1 cellular context compared by ENCODE assay signal in genomic region chr7:124269774-124270173, GRCh38.
TF ChIP-seq lines count a peak whose summit lies in the region.

No MANE protein-coding gene starts in this region.

TF ChIP-seq in K562, 482 proteins besides CTCF, POLR2A, EP300 and RAD21 (continued from another document):
- TF ChIP-seq TCF7L2 (IDR thresholded peaks at IDR 0.05; ENCODE audit: low read depth, low read length) (no peak), HDAC1 (IDR thresholded peaks at IDR 0.05) (no peak), ZSCAN32 (CRISPR knock-in tag; IDR thresholded peaks at IDR 0.05) (no peak), TRIM28 (IDR thresholded peaks at IDR 0.05) (no peak), CXXC5 (CRISPR knock-in tag; IDR thresholded peaks at IDR 0.05) (0 out of 2 replicates have a peak, but pooled peaks have one; percentile 25)
- TF ChIP-seq, protein P1, sequence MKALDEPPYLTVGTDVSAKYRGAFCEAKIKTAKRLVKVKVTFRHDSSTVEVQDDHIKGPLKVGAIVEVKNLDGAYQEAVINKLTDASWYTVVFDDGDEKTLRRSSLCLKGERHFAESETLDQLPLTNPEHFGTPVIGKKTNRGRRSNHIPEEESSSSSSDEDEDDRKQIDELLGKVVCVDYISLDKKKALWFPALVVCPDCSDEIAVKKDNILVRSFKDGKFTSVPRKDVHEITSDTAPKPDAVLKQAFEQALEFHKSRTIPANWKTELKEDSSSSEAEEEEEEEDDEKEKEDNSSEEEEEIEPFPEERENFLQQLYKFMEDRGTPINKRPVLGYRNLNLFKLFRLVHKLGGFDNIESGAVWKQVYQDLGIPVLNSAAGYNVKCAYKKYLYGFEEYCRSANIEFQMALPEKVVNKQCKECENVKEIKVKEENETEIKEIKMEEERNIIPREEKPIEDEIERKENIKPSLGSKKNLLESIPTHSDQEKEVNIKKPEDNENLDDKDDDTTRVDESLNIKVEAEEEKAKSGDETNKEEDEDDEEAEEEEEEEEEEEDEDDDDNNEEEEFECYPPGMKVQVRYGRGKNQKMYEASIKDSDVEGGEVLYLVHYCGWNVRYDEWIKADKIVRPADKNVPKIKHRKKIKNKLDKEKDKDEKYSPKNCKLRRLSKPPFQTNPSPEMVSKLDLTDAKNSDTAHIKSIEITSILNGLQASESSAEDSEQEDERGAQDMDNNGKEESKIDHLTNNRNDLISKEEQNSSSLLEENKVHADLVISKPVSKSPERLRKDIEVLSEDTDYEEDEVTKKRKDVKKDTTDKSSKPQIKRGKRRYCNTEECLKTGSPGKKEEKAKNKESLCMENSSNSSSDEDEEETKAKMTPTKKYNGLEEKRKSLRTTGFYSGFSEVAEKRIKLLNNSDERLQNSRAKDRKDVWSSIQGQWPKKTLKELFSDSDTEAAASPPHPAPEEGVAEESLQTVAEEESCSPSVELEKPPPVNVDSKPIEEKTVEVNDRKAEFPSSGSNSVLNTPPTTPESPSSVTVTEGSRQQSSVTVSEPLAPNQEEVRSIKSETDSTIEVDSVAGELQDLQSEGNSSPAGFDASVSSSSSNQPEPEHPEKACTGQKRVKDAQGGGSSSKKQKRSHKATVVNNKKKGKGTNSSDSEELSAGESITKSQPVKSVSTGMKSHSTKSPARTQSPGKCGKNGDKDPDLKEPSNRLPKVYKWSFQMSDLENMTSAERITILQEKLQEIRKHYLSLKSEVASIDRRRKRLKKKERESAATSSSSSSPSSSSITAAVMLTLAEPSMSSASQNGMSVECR (CRISPR knock-in tag; IDR thresholded peaks at IDR 0.05) = no peak
